ENCODE assay signal across 11 cellular contexts in genomic region chr5:57598756-57599155, GRCh38.
DNase-seq lines count a peak whose midpoint lies in the region; ATAC-seq, FAIRE-seq and TF ChIP-seq lines count a peak whose summit lies in the region.
"Had no signal": no experiment of that assay in that cellular context is flagged by ENCODE, and none has a peak within 500 bp of the region (broad histone marks: within the 10 kb centered on the region; RNA-seq: fewer than 3 reads in every experiment).

No MANE protein-coding gene starts in this region.

- no peaks in the 10 kb centered on the region for H3K27me3 ChIP-seq in bronchial epithelial cell (ENCODE audit: control insufficient read depth, insufficient read depth, low read length)
- no peaks in the 10 kb centered on the region for H3K27me3 ChIP-seq in rectal smooth muscle tissue (ENCODE audit: control insufficient read depth, insufficient read depth, low read length)
- H3K27me3 ChIP-seq: neutrophil had no signal

- DNase-seq in GM12865 (ENCODE audit: low read depth), result peak; percentile 9
- peak; percentile 82 for DNase-seq in HT1080 (ENCODE audit: low read depth)
- DNase-seq in bronchial epithelial cell (ENCODE audit: low read depth), result peak; percentile 82
- DNase-seq: cerebellar nuclear complex, NCI-H1436 treated with DMSO at 0.1 percent for 48 hours, SHP77 had no signal

- no peak overlapping the region for H3K9ac ChIP-seq in rectal smooth muscle tissue (ENCODE audit: low read length)

- ATAC-seq in GM21737 (IDR thresholded peaks at IDR 0.05; ENCODE audit: unreplicated experiment) (no peak), HG03565 (IDR thresholded peaks at IDR 0.05; ENCODE audit: unreplicated experiment) (no peak), HG03342 (IDR thresholded peaks at IDR 0.05; ENCODE audit: unreplicated experiment) (no peak)

- FAIRE-seq in bronchial epithelial cell (lab: Jason Lieb, UNC), result no peak

- no peaks in the 10 kb centered on the region for H3K4me1 ChIP-seq in rectal smooth muscle tissue (ENCODE audit: control insufficient read depth, insufficient read depth, low read length)

- H3K36me3 ChIP-seq in bronchial epithelial cell (ENCODE audit: control insufficient read depth, insufficient read depth, low read length), result no peaks in the 10 kb centered on the region
- H3K36me3 ChIP-seq in rectal smooth muscle tissue (ENCODE audit: control insufficient read depth, insufficient read depth, low read length), result no peaks in the 10 kb centered on the region
- H3K36me3 ChIP-seq: neutrophil had no signal

- no peak overlapping the region for H3K4me3 ChIP-seq in GM12865 (ENCODE audit: low read depth, low read length)
- H3K4me3 ChIP-seq in bronchial epithelial cell (ENCODE audit: low read depth, low read length), result no peak overlapping the region
- H3K4me3 ChIP-seq in rectal smooth muscle tissue (ENCODE audit: low read length), result no peak overlapping the region

- peak overlapping the region; percentile 27 for H3K27ac ChIP-seq in rectal smooth muscle tissue (ENCODE audit: low read depth, low read length)
- H3K27ac ChIP-seq: neutrophil had no signal

- TF ChIP-seq CTCF in GM12865 (IDR thresholded peaks at IDR 0.05; ENCODE audit: insufficient read depth, low read depth, low read length, missing control alignments), result no peak
- no peak for TF ChIP-seq CTCF in bronchial epithelial cell (IDR thresholded peaks at IDR 0.05; ENCODE audit: insufficient read depth, low read length, severe bottlenecking)

Comparison
In these comparisons a context has a peak if more than half of its experiments do, and no peak if none do; other contexts are left out.
1. DNase-seq: peak in every context shown above with its lines; median percentile 82 in HT1080; 82 in bronchial epithelial cell; 9 in GM12865.